Comparison of ENCODE assay signal across 8 cellular contexts in genomic region chr1:35145892-35146549, GRCh38. TPM values are rescaled to one million over a fixed set of nuclear protein-coding genes. Genes with fewer than 3 reads are reported as not detected.
DNase-seq lines count a peak whose midpoint lies in the region; ATAC-seq, FAIRE-seq and TF ChIP-seq lines count a peak whose summit lies in the region.
"Not testable (repeated sequence)": the region's sequence is repeated elsewhere in the genome, so short reads cannot be mapped to it uniquely, and the experiment has no call there.

No MANE protein-coding gene starts in this region.

- not testable (repeated sequence) for H3K4me1 Mint-ChIP-seq in CD8-positive, alpha-beta T cell (ENCODE audit: low read depth); activated CD8-positive, alpha-beta T cell treated with anti-CD3 and anti-CD28 coated beads for 36 hours (ENCODE audit: low read depth)
- peaks cover 33% of the 10 kb centered on the region for H3K4me1 Mint-ChIP-seq in nephron progenitor cell

- ATAC-seq in CD8-positive, alpha-beta T cell, result not testable (repeated sequence)
- ATAC-seq in RWPE2 (ENCODE audit: low read depth), result peak; percentile 78
- ATAC-seq in activated CD8-positive, alpha-beta T cell treated with anti-CD3 and anti-CD28 coated beads for 36 hours, result peak; percentile 39
- peak; percentile 39; the same call in 2 of the 3 replicates for ATAC-seq in GM12878
- ATAC-seq in left colon, result peak; percentile 50

- not testable (repeated sequence) for H3K27ac ChIP-seq in CD8-positive, alpha-beta T cell (ENCODE audit: low read depth, low read length); RWPE2 (ENCODE audit: poor library complexity, severe bottlenecking); GM12878 (ENCODE audit: control insufficient read depth, insufficient read depth); skeletal muscle tissue (ENCODE audit: low read depth, low read length)

- H3K4me2 ChIP-seq in GM12878 (ENCODE audit: control insufficient read depth, insufficient read depth), result not testable (repeated sequence)

- peak overlapping the region; percentile 9; the same call in 1 of the 2 replicates for H2AFZ ChIP-seq in GM12878 (ENCODE audit: control insufficient read depth, low read depth, low read length)

- H3K36me3 Mint-ChIP-seq in CD8-positive, alpha-beta T cell; activated CD8-positive, alpha-beta T cell treated with anti-CD3 and anti-CD28 coated beads for 36 hours (ENCODE audit: low read depth); nephron progenitor cell (ENCODE audit: low read depth): not testable (repeated sequence)

- not testable (repeated sequence) for H3K9me3 Mint-ChIP-seq in CD8-positive, alpha-beta T cell; activated CD8-positive, alpha-beta T cell treated with anti-CD3 and anti-CD28 coated beads for 36 hours; nephron progenitor cell

- TF ChIP-seq EP300 in GM12878 (IDR thresholded peaks at IDR 0.05; ENCODE audit: borderline replicate concordance in 1 of 2, control insufficient read depth in 1 of 2, low read depth in 2 of 2, low read length in 2 of 2), result not testable (repeated sequence)

- not testable (repeated sequence) for H3K27me3 Mint-ChIP-seq in CD8-positive, alpha-beta T cell (ENCODE audit: low read depth); activated CD8-positive, alpha-beta T cell treated with anti-CD3 and anti-CD28 coated beads for 36 hours; nephron progenitor cell (ENCODE audit: low read depth, poor library complexity)

- not testable (repeated sequence) for DNase-seq in CD8-positive, alpha-beta T cell; RWPE2 (ENCODE audit: low spot score); activated CD8-positive, alpha-beta T cell treated with anti-CD3 and anti-CD28 coated beads for 36 hours; epithelial cell of proximal tubule (ENCODE audit: low read depth)
- DNase-seq in GM12878 (ENCODE audit: low read depth, low spot score) (peak; percentile 9), left colon (peak in 1 of 2 donors; percentile 21), nephron progenitor cell (peak; percentile 7)

- H3K9ac ChIP-seq in GM12878 (ENCODE audit: control insufficient read depth, insufficient read depth, low read length), result not testable (repeated sequence)
- peak overlapping the region in 2 of 3 donors; percentile 10 to 64 for H3K9ac ChIP-seq in skeletal muscle tissue (ENCODE audit: low read depth in 1 of 3, low read length in 3 of 3)

- RAD21 ChIA-PET in GM12878 (lab: Charles Lee; ENCODE audit: unreplicated experiment), result not testable (repeated sequence)

- H3K4me3 Mint-ChIP-seq in CD8-positive, alpha-beta T cell, result peak overlapping the region; percentile 3
- not testable (repeated sequence) for H3K4me3 Mint-ChIP-seq in activated CD8-positive, alpha-beta T cell treated with anti-CD3 and anti-CD28 coated beads for 36 hours; nephron progenitor cell

- H3K9me3 ChIP-seq in CD8-positive, alpha-beta T cell (ENCODE audit: low read length); RWPE2 (ENCODE audit: severe bottlenecking); GM12878 (replicated peaks; ENCODE audit: control insufficient read depth, insufficient read depth, low read length); skeletal muscle tissue (ENCODE audit: control insufficient read depth in 3 of 3, low read length in 3 of 3): not testable (repeated sequence)

- CTCF ChIA-PET in CD8-positive, alpha-beta T cell (lab: Charles Lee), result interaction anchor here (1.4 kb wide), 1 partner anchor 99 kb away, joined by 3 read pairs; no protein-coding TSS in a partner anchor
- CTCF ChIA-PET in activated CD8-positive, alpha-beta T cell treated with anti-CD3 and anti-CD28 coated beads for 36 hours (lab: Charles Lee); GM12878 (lab: Yijun Ruan, JAX): not testable (repeated sequence)

- SMC1A ChIA-PET in GM12878 (lab: Charles Lee; ENCODE audit: uncharacterized antibody, unreplicated experiment), result not testable (repeated sequence)

- WGBS in GM12878 (ENCODE audit: insufficient coverage, insufficient replicate concordance, low lambda C conversion rate, missing lambda C conversion rate), result 83% methylated on average over 13 of the region's 13 CpGs

- not testable (repeated sequence) for H3K4me3 ChIP-seq in CD8-positive, alpha-beta T cell (ENCODE audit: low read depth, low read length); GM12878
- H3K4me3 ChIP-seq in RWPE2 (ENCODE audit: severe bottlenecking) (peak overlapping the region; percentile 7), epithelial cell of proximal tubule (ENCODE audit: low read depth, low read length) (peak overlapping the region; percentile 43), skeletal muscle tissue (ENCODE audit: low read length in 3 of 3) (peak overlapping the region; percentile 30 to 54 (median 54))

- in situ Hi-C loops in GM12878 (cut with MboI), result not testable (repeated sequence)

- not testable (repeated sequence) for TF ChIP-seq POLR2A in GM12878 (IDR thresholded peaks at IDR 0.05; ENCODE audit: low read depth, low read length)

- FAIRE-seq in GM12878 (lab: Jason Lieb, UNC), result not testable (repeated sequence)

- H3K79me2 ChIP-seq in GM12878 (ENCODE audit: control insufficient read depth, insufficient read depth, low read length), result not testable (repeated sequence)

- POLR2A ChIA-PET in CD8-positive, alpha-beta T cell (lab: Charles Lee); activated CD8-positive, alpha-beta T cell treated with anti-CD3 and anti-CD28 coated beads for 36 hours (lab: Charles Lee); GM12878 (lab: Charles Lee): not testable (repeated sequence)

- not testable (repeated sequence) for TF ChIP-seq CTCF in CD8-positive, alpha-beta T cell (IDR thresholded peaks at IDR 0.05); RWPE2 (IDR thresholded peaks at IDR 0.05; ENCODE audit: poor library complexity, severe bottlenecking); activated CD8-positive, alpha-beta T cell treated with anti-CD3 and anti-CD28 coated beads for 36 hours (IDR thresholded peaks at IDR 0.05); GM12878 (IDR thresholded peaks at IDR 0.05 in 2 of 3, conservative IDR thresholded peaks at IDR 0.05 in 1 of 3; ENCODE audit: control insufficient read depth in 2 of 3, extremely low read depth in 1 of 3, insufficient read depth in 1 of 3, low read depth in 3 of 3, low read length in 3 of 3); epithelial cell of proximal tubule (conservative IDR thresholded peaks at IDR 0.05; ENCODE audit: low read depth, low read length); nephron progenitor cell (IDR thresholded peaks at IDR 0.05)

- H3K27me3 ChIP-seq in CD8-positive, alpha-beta T cell (ENCODE audit: insufficient read depth, low read length); RWPE2 (ENCODE audit: insufficient read depth, poor library complexity, severe bottlenecking); GM12878 (replicated peaks in 1 of 2; ENCODE audit: control insufficient read depth in 2 of 2, insufficient read depth in 2 of 2, low read length in 1 of 2); skeletal muscle tissue (ENCODE audit: control insufficient read depth in 3 of 3, insufficient read depth in 3 of 3, low read length in 3 of 3): not testable (repeated sequence)

- not testable (repeated sequence) for TF ChIP-seq RAD21 in GM12878 (IDR thresholded peaks at IDR 0.05; ENCODE audit: insufficient read depth, low read depth, low read length)

- H4K20me1 ChIP-seq in GM12878 (ENCODE audit: control insufficient read depth, insufficient read depth), result not testable (repeated sequence)

- intact Hi-C loops in CD8-positive, alpha-beta T cell (cut with DNase I, micrococcal nuclease); activated CD8-positive, alpha-beta T cell treated with anti-CD3 and anti-CD28 coated beads for 36 hours (cut with micrococcal nuclease); GM12878 (cut with micrococcal nuclease; ENCODE audit: unreplicated experiment); left colon (cut with DNase I, micrococcal nuclease): not testable (repeated sequence)

- peak overlapping the region; percentile 34 for H3K27ac Mint-ChIP-seq in CD8-positive, alpha-beta T cell
- H3K27ac Mint-ChIP-seq in activated CD8-positive, alpha-beta T cell treated with anti-CD3 and anti-CD28 coated beads for 36 hours; nephron progenitor cell: not testable (repeated sequence)

- H3K36me3 ChIP-seq in CD8-positive, alpha-beta T cell (ENCODE audit: insufficient read depth, low read length); RWPE2 (ENCODE audit: low read depth); GM12878 (ENCODE audit: control insufficient read depth in 2 of 2, insufficient read depth in 2 of 2, low read length in 1 of 2); skeletal muscle tissue (ENCODE audit: control insufficient read depth in 3 of 3, insufficient read depth in 3 of 3, low read length in 3 of 3): not testable (repeated sequence)

- BruUV-seq in GM12878 (replicated peaks; lab: Mats Ljungman, UMichigan), result not testable (repeated sequence)

- not testable (repeated sequence) for H3K4me1 ChIP-seq in CD8-positive, alpha-beta T cell (ENCODE audit: insufficient read depth, low read length); RWPE2 (ENCODE audit: insufficient read depth, poor library complexity, severe bottlenecking); GM12878 (ENCODE audit: control insufficient read depth, insufficient read depth, low read length); skeletal muscle tissue (ENCODE audit: control insufficient read depth in 3 of 3, insufficient read depth in 3 of 3, low read length in 3 of 3)

RNA-seq across cellular contexts. Expression of gene SFPQ, which starts 46.9 kb away (rescaled TPM):
- total RNA-seq in CD8-positive, alpha-beta T cell, result 100 to 1,000 TPM; 801 to 841 TPM
- total RNA-seq in activated CD8-positive, alpha-beta T cell treated with anti-CD3 and anti-CD28 coated beads for 36 hours, result 100 to 1,000 TPM; 295 to 297 TPM
- 575 and 577 TPM in 2 replicates for total RNA-seq in GM12878 (2013; cell fraction: nucleolus; rRNA removed)
- total RNA-seq in GM12878 (2014; rRNA removed), result 201 and 223 TPM in 2 replicates
- total RNA-seq in GM12878 (2014; rRNA removed; fragmentation: Illumina TruSeq; extraction: Trizol), result 384 and 393 TPM in 2 replicates
- 305 and 325 TPM in 2 replicates for total RNA-seq in GM12878 (2021)
- 203 TPM for polyA plus RNA-seq in GM12878 (2011; ENCODE audit: low read depth)
- polyA plus RNA-seq in GM12878 (2011; rRNA removed), result 177 and 237 TPM in 2 replicates
- 59.6 and 65.2 TPM in 2 replicates for polyA plus RNA-seq in GM12878 (2011; cell fraction: cytosol; rRNA removed)
- 308 and 445 TPM in 2 replicates for polyA plus RNA-seq in GM12878 (2011; cell fraction: nucleus; rRNA removed)
- polyA plus RNA-seq in GM12878 (2012), result 220 and 322 TPM in 2 replicates
- polyA plus RNA-seq in GM12878 (2014; fragmentation: Illumina TruSeq; extraction: Trizol), result 559 and 719 TPM in 2 replicates
- polyA plus RNA-seq in GM12878 (2014; fragmentation: Nextera tagmentation; extraction: Ambion mirVana), result 100 to 1,000 TPM in 1 of 2 experiments, 10 to 100 TPM in 1; 78.5 to 117 TPM
- 257 and 273 TPM in 2 replicates for polyA plus RNA-seq in GM12878 (2014; rRNA removed)
- polyA plus RNA-seq in GM12878 (2016; fragmentation: Nextera tagmentation; extraction: Ambion mirVana), result 100 to 1,000 TPM; 171 to 198 TPM
- 92.8 and 133 TPM in 2 replicates for polyA minus RNA-seq in GM12878 (2011; rRNA and poly(A)+ RNA removed)
- 56.9 and 61.2 TPM in 2 replicates for polyA minus RNA-seq in GM12878 (2011; cell fraction: cytosol; rRNA and poly(A)+ RNA removed)
- polyA minus RNA-seq in GM12878 (2011; cell fraction: nucleus; rRNA and poly(A)+ RNA removed), result 129 and 229 TPM in 2 replicates
- total RNA-seq in epithelial cell of proximal tubule, result 136 and 223 TPM in 2 replicates
- total RNA-seq in left colon, result 100 to 1,000 TPM; 139 to 170 TPM
- 130 TPM for total RNA-seq in skeletal muscle tissue
